ENCODE assay signal across 1 cellular context in the genomic region with DNA sequence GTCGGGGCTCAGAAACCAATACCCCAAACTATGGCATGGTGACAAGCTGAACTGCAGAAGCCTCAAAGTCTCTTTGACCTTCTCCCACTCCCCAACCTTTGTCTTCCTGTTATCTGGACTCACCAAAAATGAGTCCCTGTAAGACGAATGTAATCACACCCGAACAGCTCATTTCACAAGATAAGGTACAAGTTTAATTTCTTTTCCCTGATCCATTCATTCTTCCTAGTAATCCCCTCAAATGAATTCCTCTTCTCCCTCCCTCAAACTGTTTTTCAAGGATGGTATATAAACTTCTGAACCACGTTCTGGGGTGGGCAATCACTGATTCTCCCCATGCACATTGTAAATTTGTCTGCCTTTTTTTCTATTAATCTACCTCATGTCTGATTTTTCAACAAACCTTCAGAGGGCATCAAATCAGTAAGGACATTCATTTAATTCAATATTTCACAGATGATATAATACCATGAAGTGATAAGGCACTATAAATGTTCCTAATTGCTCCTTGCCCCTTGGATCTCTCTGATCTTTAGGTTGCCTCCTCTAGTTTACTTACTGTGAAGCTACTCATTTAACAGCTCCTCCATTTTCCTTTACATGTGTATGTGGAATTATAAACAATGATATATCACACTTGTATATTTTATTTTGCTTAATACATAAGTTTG.
TF ChIP-seq lines count a peak whose summit lies in the region.

No MANE protein-coding gene starts in this region.

TF ChIP-seq in WTC11, 78 proteins besides CTCF, POLR2A, EP300 and RAD21 (continued from another document):
- TF ChIP-seq, protein P1, sequence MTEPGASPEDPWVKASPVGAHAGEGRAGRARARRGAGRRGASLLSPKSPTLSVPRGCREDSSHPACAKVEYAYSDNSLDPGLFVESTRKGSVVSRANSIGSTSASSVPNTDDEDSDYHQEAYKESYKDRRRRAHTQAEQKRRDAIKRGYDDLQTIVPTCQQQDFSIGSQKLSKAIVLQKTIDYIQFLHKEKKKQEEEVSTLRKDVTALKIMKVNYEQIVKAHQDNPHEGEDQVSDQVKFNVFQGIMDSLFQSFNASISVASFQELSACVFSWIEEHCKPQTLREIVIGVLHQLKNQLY (CRISPR knock-in tag; IDR thresholded peaks at IDR 0.05) = no peak
- TF ChIP-seq, protein P2, sequence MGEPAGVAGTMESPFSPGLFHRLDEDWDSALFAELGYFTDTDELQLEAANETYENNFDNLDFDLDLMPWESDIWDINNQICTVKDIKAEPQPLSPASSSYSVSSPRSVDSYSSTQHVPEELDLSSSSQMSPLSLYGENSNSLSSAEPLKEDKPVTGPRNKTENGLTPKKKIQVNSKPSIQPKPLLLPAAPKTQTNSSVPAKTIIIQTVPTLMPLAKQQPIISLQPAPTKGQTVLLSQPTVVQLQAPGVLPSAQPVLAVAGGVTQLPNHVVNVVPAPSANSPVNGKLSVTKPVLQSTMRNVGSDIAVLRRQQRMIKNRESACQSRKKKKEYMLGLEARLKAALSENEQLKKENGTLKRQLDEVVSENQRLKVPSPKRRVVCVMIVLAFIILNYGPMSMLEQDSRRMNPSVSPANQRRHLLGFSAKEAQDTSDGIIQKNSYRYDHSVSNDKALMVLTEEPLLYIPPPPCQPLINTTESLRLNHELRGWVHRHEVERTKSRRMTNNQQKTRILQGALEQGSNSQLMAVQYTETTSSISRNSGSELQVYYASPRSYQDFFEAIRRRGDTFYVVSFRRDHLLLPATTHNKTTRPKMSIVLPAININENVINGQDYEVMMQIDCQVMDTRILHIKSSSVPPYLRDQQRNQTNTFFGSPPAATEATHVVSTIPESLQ (CRISPR knock-in tag; IDR thresholded peaks at IDR 0.05) = no peak
- TF ChIP-seq FOXK1 (CRISPR knock-in tag; IDR thresholded peaks at IDR 0.05) (no peak), ZNF138 (CRISPR knock-in tag; conservative IDR thresholded peaks at IDR 0.05) (no peak), ZBTB21 (CRISPR knock-in tag; IDR thresholded peaks at IDR 0.05; ENCODE audit: borderline replicate concordance) (no peak), CBFB (CRISPR knock-in tag; IDR thresholded peaks at IDR 0.05; ENCODE audit: low read depth) (no peak), HMGA2 (CRISPR knock-in tag; IDR thresholded peaks at IDR 0.05) (no peak), EMX1 (CRISPR knock-in tag; IDR thresholded peaks at IDR 0.05) (no peak), JUN (CRISPR knock-in tag; IDR thresholded peaks at IDR 0.05) (no peak), RORB (CRISPR knock-in tag; IDR thresholded peaks at IDR 0.05) (no peak), NFE2L1 (CRISPR knock-in tag; IDR thresholded peaks at IDR 0.05) (no peak)
- TF ChIP-seq, protein P3, sequence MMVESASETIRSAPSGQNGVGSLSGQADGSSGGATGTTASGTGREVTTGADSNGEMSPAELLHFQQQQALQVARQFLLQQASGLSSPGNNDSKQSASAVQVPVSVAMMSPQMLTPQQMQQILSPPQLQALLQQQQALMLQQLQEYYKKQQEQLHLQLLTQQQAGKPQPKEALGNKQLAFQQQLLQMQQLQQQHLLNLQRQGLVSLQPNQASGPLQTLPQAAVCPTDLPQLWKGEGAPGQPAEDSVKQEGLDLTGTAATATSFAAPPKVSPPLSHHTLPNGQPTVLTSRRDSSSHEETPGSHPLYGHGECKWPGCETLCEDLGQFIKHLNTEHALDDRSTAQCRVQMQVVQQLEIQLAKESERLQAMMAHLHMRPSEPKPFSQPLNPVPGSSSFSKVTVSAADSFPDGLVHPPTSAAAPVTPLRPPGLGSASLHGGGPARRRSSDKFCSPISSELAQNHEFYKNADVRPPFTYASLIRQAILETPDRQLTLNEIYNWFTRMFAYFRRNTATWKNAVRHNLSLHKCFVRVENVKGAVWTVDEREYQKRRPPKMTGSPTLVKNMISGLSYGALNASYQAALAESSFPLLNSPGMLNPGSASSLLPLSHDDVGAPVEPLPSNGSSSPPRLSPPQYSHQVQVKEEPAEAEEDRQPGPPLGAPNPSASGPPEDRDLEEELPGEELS (CRISPR knock-in tag; IDR thresholded peaks at IDR 0.05) = no peak
- TF ChIP-seq, protein P4, sequence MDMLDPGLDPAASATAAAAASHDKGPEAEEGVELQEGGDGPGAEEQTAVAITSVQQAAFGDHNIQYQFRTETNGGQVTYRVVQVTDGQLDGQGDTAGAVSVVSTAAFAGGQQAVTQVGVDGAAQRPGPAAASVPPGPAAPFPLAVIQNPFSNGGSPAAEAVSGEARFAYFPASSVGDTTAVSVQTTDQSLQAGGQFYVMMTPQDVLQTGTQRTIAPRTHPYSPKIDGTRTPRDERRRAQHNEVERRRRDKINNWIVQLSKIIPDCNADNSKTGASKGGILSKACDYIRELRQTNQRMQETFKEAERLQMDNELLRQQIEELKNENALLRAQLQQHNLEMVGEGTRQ (CRISPR knock-in tag; IDR thresholded peaks at IDR 0.05) = no peak
- TF ChIP-seq, protein P5, sequence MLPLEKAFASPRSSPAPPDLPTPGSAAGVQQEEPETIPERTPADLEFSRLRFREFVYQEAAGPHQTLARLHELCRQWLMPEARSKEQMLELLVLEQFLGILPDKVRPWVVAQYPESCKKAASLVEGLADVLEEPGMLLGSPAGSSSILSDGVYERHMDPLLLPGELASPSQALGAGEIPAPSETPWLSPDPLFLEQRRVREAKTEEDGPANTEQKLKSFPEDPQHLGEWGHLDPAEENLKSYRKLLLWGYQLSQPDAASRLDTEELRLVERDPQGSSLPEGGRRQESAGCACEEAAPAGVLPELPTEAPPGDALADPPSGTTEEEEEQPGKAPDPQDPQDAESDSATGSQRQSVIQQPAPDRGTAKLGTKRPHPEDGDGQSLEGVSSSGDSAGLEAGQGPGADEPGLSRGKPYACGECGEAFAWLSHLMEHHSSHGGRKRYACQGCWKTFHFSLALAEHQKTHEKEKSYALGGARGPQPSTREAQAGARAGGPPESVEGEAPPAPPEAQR (CRISPR knock-in tag; IDR thresholded peaks at IDR 0.05) = no peak
